ENCODE assay signal across 9 cellular contexts in the genomic region with DNA sequence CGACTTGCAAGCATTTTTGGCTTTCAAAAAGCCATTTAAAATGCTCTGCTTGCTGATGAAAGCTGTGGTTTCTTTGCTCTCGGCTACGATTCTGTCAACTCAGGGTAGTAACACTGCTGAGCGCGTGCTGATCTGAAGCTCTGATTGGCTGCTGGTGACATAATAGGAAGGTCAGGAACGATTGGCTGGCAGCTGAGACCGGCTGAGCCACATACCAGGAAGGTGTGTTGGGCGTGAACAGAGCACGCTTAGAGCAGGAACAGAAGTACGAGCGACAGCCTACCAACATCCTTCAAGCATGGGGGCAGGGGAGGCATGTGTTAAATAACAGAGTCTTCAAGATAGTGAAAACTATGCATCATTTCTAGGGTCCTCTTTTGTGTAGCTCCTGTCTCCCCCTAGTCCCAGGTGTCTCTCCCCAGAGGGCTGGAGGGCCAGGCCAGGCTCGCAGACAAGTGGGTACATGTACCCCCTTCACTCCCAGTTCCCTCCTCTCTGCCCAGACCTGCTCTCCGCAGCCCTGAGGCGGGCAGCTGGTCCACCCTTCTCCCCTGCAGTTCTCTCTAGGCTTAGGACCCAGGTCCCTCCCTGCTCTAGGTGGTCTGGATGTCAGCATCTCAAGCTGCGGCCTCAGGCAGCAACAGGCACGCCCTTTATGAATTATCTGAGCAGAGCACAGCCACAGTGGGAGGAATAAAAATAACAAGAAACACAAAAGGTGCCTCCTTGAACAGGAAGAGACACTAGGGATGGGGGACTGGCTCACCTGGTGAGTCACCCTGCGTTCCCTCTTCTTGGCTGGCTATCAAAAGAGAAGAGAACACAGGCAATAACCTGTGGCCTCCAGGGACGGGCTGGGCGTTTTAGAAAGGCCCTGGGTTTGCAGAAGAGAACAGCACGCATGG.
A peak's percentile ranks its signal among the peaks of the same experiment; 100 is the strongest.
DNase-seq lines count a peak whose midpoint lies in the region; ATAC-seq and TF ChIP-seq lines count a peak whose summit lies in the region.
"Had no signal": no experiment of that assay in that cellular context is flagged by ENCODE, and none has a peak within 500 bp of the region (broad histone marks: within the 10 kb centered on the region; RNA-seq: fewer than 3 reads in every experiment).

No MANE protein-coding gene starts in this region.

- H3K4me1 ChIP-seq in parathyroid adenoma (peaks cover 14% of the 10 kb centered on the region), tibial nerve (peaks cover 0 to 19% (median 4%) of the 10 kb centered on the region in 4 donors)

- peak overlapping the region in 2 of 3 donors; percentile 61 to 80 for H3K27ac Mint-ChIP-seq in IgD-negative memory B cell
- peak overlapping the region; percentile 85 for H3K27ac Mint-ChIP-seq in activated naive CD4-positive, alpha-beta T cell treated with anti-CD3 and anti-CD28 coated beads, Interleukin-2, amount 10 ng/mL, durations not matched to agents 7 days and 5 days

- peaks cover 5 to 14% (median 11%) of the 10 kb centered on the region in 3 donors for H3K4me1 Mint-ChIP-seq in IgD-negative memory B cell
- peaks cover 31% of the 10 kb centered on the region for H3K4me1 Mint-ChIP-seq in activated naive CD4-positive, alpha-beta T cell treated with anti-CD3 and anti-CD28 coated beads, Interleukin-2, amount 10 ng/mL, durations not matched to agents 7 days and 5 days

- TF ChIP-seq CTCF in parathyroid adenoma (IDR thresholded peaks at IDR 0.05), result no peak
- no peak for TF ChIP-seq CTCF in tibial nerve (IDR thresholded peaks at IDR 0.05)

- H3K36me3 ChIP-seq in parathyroid adenoma (ENCODE audit: control insufficient read depth, insufficient read depth, low read length), result no peaks in the 10 kb centered on the region
- H3K36me3 ChIP-seq in tibial nerve, result no peaks in the 10 kb centered on the region
- H3K36me3 ChIP-seq: neutrophil had no signal

- CTCF ChIA-PET in activated naive CD4-positive, alpha-beta T cell treated with anti-CD3 and anti-CD28 coated beads, Interleukin-2, amount 10 ng/mL, durations not matched to agents 7 days and 5 days (lab: Charles Lee), result interaction anchor here (1.6 to 3.1 kb wide), 2 partner anchors 15 to 34 kb away, joined by 6 to 9 read pairs; no protein-coding TSS in a partner anchor

- H3K27me3 ChIP-seq in parathyroid adenoma (ENCODE audit: control insufficient read depth, insufficient read depth, low read length) (no peaks in the 10 kb centered on the region), tibial nerve (no peaks in the 10 kb centered on the region)
- H3K27me3 ChIP-seq: neutrophil had no signal

- H3K79me2 ChIP-seq in parathyroid adenoma, result no peaks in the 10 kb centered on the region

- H3K27me3 Mint-ChIP-seq in IgD-negative memory B cell, result no peaks in the 10 kb centered on the region
- H3K27me3 Mint-ChIP-seq in activated naive CD4-positive, alpha-beta T cell treated with anti-CD3 and anti-CD28 coated beads, Interleukin-2, amount 10 ng/mL, durations not matched to agents 7 days and 5 days, result no peaks in the 10 kb centered on the region

- no peaks in the 10 kb centered on the region for H3K36me3 Mint-ChIP-seq in IgD-negative memory B cell
- H3K36me3 Mint-ChIP-seq in activated naive CD4-positive, alpha-beta T cell treated with anti-CD3 and anti-CD28 coated beads, Interleukin-2, amount 10 ng/mL, durations not matched to agents 7 days and 5 days, result peaks cover 1% of the 10 kb centered on the region

- H3K9me3 Mint-ChIP-seq in IgD-negative memory B cell, result no peaks in the 10 kb centered on the region
- no peaks in the 10 kb centered on the region for H3K9me3 Mint-ChIP-seq in activated naive CD4-positive, alpha-beta T cell treated with anti-CD3 and anti-CD28 coated beads, Interleukin-2, amount 10 ng/mL, durations not matched to agents 7 days and 5 days

- peak; percentile 96 for ATAC-seq in GM21576 (IDR thresholded peaks at IDR 0.05; ENCODE audit: unreplicated experiment)

- 23% methylated on average over 20 of the region's 20 CpGs for WGBS in tibial nerve, 2 donors

- DNase-seq in DMS153 (lab: John Stamatoyannopoulos, UW), result peak; percentile 82
- peak; percentile 71 for DNase-seq in SHP77 treated with DMSO at 0.1 percent for 48 hours (lab: John Stamatoyannopoulos, UW)
- DNase-seq in activated naive CD4-positive, alpha-beta T cell treated with anti-CD3 and anti-CD28 coated beads, Interleukin-2, amount 10 ng/mL, durations not matched to agents 7 days and 5 days, result peak; percentile 90
- DNase-seq in germinal center (ENCODE audit: low spot score), result peak; percentile 95
- DNase-seq in tibial nerve (ENCODE audit: low spot score in 2 of 2), result peak; percentile 16 to 30

- H3K27ac ChIP-seq in parathyroid adenoma (peak overlapping the region; percentile 6), tibial nerve (peak overlapping the region in 2 of 4 donors; percentile 23 to 47)
- H3K27ac ChIP-seq: neutrophil had no signal

- peak overlapping the region in 3 of 4 donors; percentile 65 to 68 (median 68) for H3K4me3 Mint-ChIP-seq in IgD-negative memory B cell
- H3K4me3 Mint-ChIP-seq in activated naive CD4-positive, alpha-beta T cell treated with anti-CD3 and anti-CD28 coated beads, Interleukin-2, amount 10 ng/mL, durations not matched to agents 7 days and 5 days, result no peak overlapping the region

- no peak overlapping the region for H3K9ac ChIP-seq in parathyroid adenoma

- TF ChIP-seq POLR2A in tibial nerve (IDR thresholded peaks at IDR 0.05), result no peak

- peak overlapping the region; percentile 70 for H3K4me2 ChIP-seq in parathyroid adenoma (ENCODE audit: low read length)

- H3K4me3 ChIP-seq in parathyroid adenoma (ENCODE audit: low read depth, low read length) (peak overlapping the region; percentile 49), tibial nerve (peak overlapping the region in 2 of 4 donors; percentile 6 to 16)

- no peaks in the 10 kb centered on the region for H3K9me3 ChIP-seq in parathyroid adenoma (ENCODE audit: control insufficient read depth, low read length)
- H3K9me3 ChIP-seq in tibial nerve, result no peaks in the 10 kb centered on the region
- H3K9me3 ChIP-seq: neutrophil had no signal

- peak in 1 of 2 donors; percentile 12 for TF ChIP-seq EP300 in tibial nerve (IDR thresholded peaks at IDR 0.05)

- peak overlapping the region; percentile 49 for H2AFZ ChIP-seq in parathyroid adenoma

Comparison
In these comparisons a context has a peak if more than half of its experiments do, and no peak if none do; other contexts are left out.
1. DNase-seq: peak in every context shown above with its lines; median percentile 95 in germinal center; 90 in activated naive CD4-positive, alpha-beta T cell treated with anti-CD3 and anti-CD28 coated beads, Interleukin-2, amount 10 ng/mL, durations not matched to agents 7 days and 5 days; 82 in DMS153; 71 in SHP77 treated with DMSO at 0.1 percent for 48 hours; 23 in tibial nerve.